Comparison of ENCODE assay signal across 20 cellular contexts in the genomic region with DNA sequence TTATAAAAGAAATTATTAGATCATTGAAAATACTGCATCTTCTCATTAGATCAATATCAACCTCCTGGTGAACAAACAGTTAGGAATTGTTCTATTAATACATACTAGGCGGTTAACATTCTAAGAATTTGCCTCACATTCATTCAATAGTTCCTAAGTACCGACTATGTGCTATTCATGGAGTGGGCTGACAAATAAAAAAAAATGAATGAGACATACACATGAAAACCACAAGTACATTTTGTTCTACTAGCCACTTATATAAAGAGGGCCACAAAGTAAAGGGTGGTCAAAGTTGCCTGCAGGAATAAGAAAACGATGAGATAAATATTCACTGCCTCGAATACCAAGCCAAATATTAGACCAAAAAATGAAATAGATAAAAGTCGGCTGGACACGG.
"Had no signal": no experiment of that assay in that cellular context is flagged by ENCODE, and none has a peak within 500 bp of the region (broad histone marks: within the 10 kb centered on the region; RNA-seq: fewer than 3 reads in every experiment).

No MANE protein-coding gene starts in this region.

- H3K4me3 Mint-ChIP-seq: activated naive CD8-positive, alpha-beta T cell treated with anti-CD3 and anti-CD28 coated beads for 36 hours; activated T-cell treated with anti-CD3 and anti-CD28 coated beads, Interleukin-2, amount 50 U/mL, for 72 hours; central memory CD8-positive, alpha-beta T cell; stimulated activated memory B cell treated with anti-CD40 and anti-IgM and Interleukin-4, amounts not matched to agents 10 μg/mL and 1 μg/mL and 100 μg/mL, for 72 hours had no signal

- ATAC-seq: activated T-cell treated with anti-CD3 and anti-CD28 coated beads, Interleukin-2, amount 50 U/mL, for 72 hours; heart left ventricle; left ventricle myocardium superior; stimulated activated memory B cell treated with anti-CD40 and anti-IgM and Interleukin-4, amounts not matched to agents 10 μg/mL and 1 μg/mL and 100 μg/mL, for 72 hours had no signal

- H3K27ac Mint-ChIP-seq: activated naive CD8-positive, alpha-beta T cell treated with anti-CD3 and anti-CD28 coated beads for 36 hours; stimulated activated memory B cell treated with anti-CD40 and anti-IgM and Interleukin-4, amounts not matched to agents 10 μg/mL and 1 μg/mL and 100 μg/mL, for 72 hours had no signal

- H3K9me3 Mint-ChIP-seq: activated naive CD8-positive, alpha-beta T cell treated with anti-CD3 and anti-CD28 coated beads for 36 hours; activated T-cell treated with anti-CD3 and anti-CD28 coated beads, Interleukin-2, amount 50 U/mL, for 72 hours; central memory CD8-positive, alpha-beta T cell; stimulated activated memory B cell treated with anti-CD40 and anti-IgM and Interleukin-4, amounts not matched to agents 10 μg/mL and 1 μg/mL and 100 μg/mL, for 72 hours had no signal

- H3K27ac ChIP-seq: ascending aorta, foreskin keratinocyte, heart left ventricle, right atrium auricular region, spleen, transverse colon had no signal

- H3K27me3 ChIP-seq: ascending aorta, foreskin keratinocyte, heart left ventricle, right atrium auricular region, spleen, transverse colon had no signal

- H3K4me1 Mint-ChIP-seq: central memory CD8-positive, alpha-beta T cell had no signal

- H3K4me3 ChIP-seq: ascending aorta, heart left ventricle, right atrium auricular region, spleen, transverse colon had no signal

- H3K27me3 Mint-ChIP-seq: activated naive CD8-positive, alpha-beta T cell treated with anti-CD3 and anti-CD28 coated beads for 36 hours; central memory CD8-positive, alpha-beta T cell; stimulated activated memory B cell treated with anti-CD40 and anti-IgM and Interleukin-4, amounts not matched to agents 10 μg/mL and 1 μg/mL and 100 μg/mL, for 72 hours had no signal

- H3K9me3 ChIP-seq: ascending aorta, heart left ventricle, right atrium auricular region, spleen, transverse colon had no signal

- H3K4me1 ChIP-seq: ascending aorta, heart left ventricle, right atrium auricular region, spleen, transverse colon had no signal

- DNase-seq: activated CD4-positive, alpha-beta T cell treated with anti-CD3 and anti-CD28 coated beads for 1 hour; activated CD4-positive, alpha-beta T cell treated with anti-CD3 and anti-CD28 coated beads, Interleukin-2, amount 50 U/mL, for 48 hours; activated CD8-positive, alpha-beta memory T cell treated with anti-CD3 and anti-CD28 coated beads, Interleukin-2, amount 50 U/mL, for 4 hours; activated gamma-delta T cell treated with Interleukin-2 at 50 U/mL for 16 hours; activated naive CD8-positive, alpha-beta T cell treated with anti-CD3 and anti-CD28 coated beads for 36 hours; activated T-cell treated with anti-CD3 and anti-CD28 coated beads, Interleukin-2, amount 50 U/mL, for 72 hours; effector memory CD4-positive, alpha-beta T cell; heart left ventricle; islet precursor cell; left ventricle myocardium superior; spleen; stimulated activated CD4-positive, alpha-beta T cell treated with anti-CD3 and anti-CD28 coated beads, Interleukin-1b, Interleukin-23, amount 100 ng/mL, for 48 hours; substantia nigra; T1000; transverse colon had no signal

- H3K36me3 ChIP-seq: transverse colon had no signal
